ENCODE assay signal across 8 cellular contexts in genomic region chr5:41870621-41871048, GRCh38. TPM values are rescaled to one million over a fixed set of nuclear protein-coding genes. Genes with fewer than 3 reads are reported as not detected.
A peak's percentile ranks its signal among the peaks of the same experiment; 100 is the strongest.
DNase-seq lines count a peak whose midpoint lies in the region; ATAC-seq and TF ChIP-seq lines count a peak whose summit lies in the region.

No MANE protein-coding gene starts in this region.

- peaks cover 52% of the 10 kb centered on the region for H3K4me1 Mint-ChIP-seq in activated CD4-positive, alpha-beta T cell treated with anti-CD3 and anti-CD28 coated beads for 36 hours

- no peaks in the 10 kb centered on the region for H3K9me3 ChIP-seq in liver (ENCODE audit: control insufficient read depth in 4 of 4, low read length in 3 of 4)
- H3K9me3 ChIP-seq in thyroid gland = no peaks in the 10 kb centered on the region

- peaks cover 17% of the 10 kb centered on the region for H3K36me3 Mint-ChIP-seq in activated CD4-positive, alpha-beta T cell treated with anti-CD3 and anti-CD28 coated beads for 36 hours (ENCODE audit: low read depth)

- peak overlapping the region; percentile 91 for H3K4me3 Mint-ChIP-seq in activated CD4-positive, alpha-beta T cell treated with anti-CD3 and anti-CD28 coated beads for 36 hours

- H3K9me3 Mint-ChIP-seq in activated CD4-positive, alpha-beta T cell treated with anti-CD3 and anti-CD28 coated beads for 36 hours (ENCODE audit: low read depth) = no peaks in the 10 kb centered on the region

- H3K27me3 Mint-ChIP-seq in activated CD4-positive, alpha-beta T cell treated with anti-CD3 and anti-CD28 coated beads for 36 hours = no peaks in the 10 kb centered on the region

- no peak for TF ChIP-seq CTCF in liver (IDR thresholded peaks at IDR 0.05; ENCODE audit: low read depth, low read length, missing input control)
- TF ChIP-seq CTCF in thyroid gland (IDR thresholded peaks at IDR 0.05) = no peak

- no peak for TF ChIP-seq RAD21 in liver (IDR thresholded peaks at IDR 0.05)

- H3K36me3 ChIP-seq in liver (ENCODE audit: control insufficient read depth in 4 of 4, insufficient read depth in 3 of 4, low read depth in 1 of 4, low read length in 3 of 4) = no peaks in the 10 kb centered on the region
- H3K36me3 ChIP-seq in thyroid gland = no peaks in the 10 kb centered on the region

- H3K4me3 ChIP-seq in liver (ENCODE audit: low read depth in 1 of 3, low read length in 3 of 3) (peak overlapping the region in 2 of 3 donors; percentile 53 to 71), thyroid gland (replicated peaks in 1 of 3) (peak overlapping the region; percentile 46 to 86 (median 80))

- H3K27ac ChIP-seq in angular gyrus (ENCODE audit: low read depth, low read length) (peak overlapping the region; percentile 13), liver (ENCODE audit: low read depth in 1 of 2, low read length in 2 of 2) (no peak overlapping the region), thyroid gland (peak overlapping the region; percentile 74 to 92 (median 90))

- no peak for DNase-seq in activated CD4-positive, alpha-beta T cell treated with anti-CD3 and anti-CD28 coated beads for 36 hours
- DNase-seq in activated CD4-positive, alpha-beta T cell treated with anti-CD3 and anti-CD28 coated beads, Interleukin-2, amount 50 U/mL, for 4 hours = no peak
- no peak for DNase-seq in thyroid gland
- no peak for DNase-seq in hepatic stellate cell (ENCODE audit: low spot score)
- no peak for DNase-seq in NCI-H2171 (lab: John Stamatoyannopoulos, UW)

- CTCF ChIA-PET in activated CD4-positive, alpha-beta T cell treated with anti-CD3 and anti-CD28 coated beads for 36 hours (lab: Charles Lee) = interaction anchor here (0.5 to 1.9 kb wide), 2 partner anchors 51 to 53 kb away, joined by 3 to 4 read pairs; no protein-coding TSS in a partner anchor

- peaks cover 2 to 18% (median 13%) of the 10 kb centered on the region in 4 donors for H3K4me1 ChIP-seq in liver (ENCODE audit: control insufficient read depth in 4 of 4, insufficient read depth in 4 of 4, low read length in 3 of 4)
- H3K4me1 ChIP-seq in thyroid gland = peaks cover 16 to 28% of the 10 kb centered on the region in 2 donors

- POLR2A ChIA-PET in activated CD4-positive, alpha-beta T cell treated with anti-CD3 and anti-CD28 coated beads for 36 hours (lab: Charles Lee) = interaction anchor here (1.3 kb wide), 1 partner anchor 33 kb away, joined by 9 read pairs; the partner anchor contains the start of gene RIMOC1

- intact Hi-C loops in activated CD4-positive, alpha-beta T cell treated with anti-CD3 and anti-CD28 coated beads for 36 hours (cut with DNase I, micrococcal nuclease) = loop anchor here (1.0 to 10.0 kb wide), 5 partner anchors 11 to 1146 kb away; partner anchors contain the start of genes FBXO4 (in 2 of the 2), RIMOC1 (in 2 of the 2) and RPL37 (in 1 of the 2)
- intact Hi-C loops in thyroid gland (cut with DNase I) = no loop called here

- H3K27me3 ChIP-seq in liver (ENCODE audit: control insufficient read depth in 4 of 4, insufficient read depth in 4 of 4, low read length in 3 of 4) (no peaks in the 10 kb centered on the region), thyroid gland (no peaks in the 10 kb centered on the region)

- H3K9ac ChIP-seq in liver (ENCODE audit: low read depth in 1 of 2, low read length in 2 of 2) = no peak overlapping the region

- no peak for ATAC-seq in activated CD4-positive, alpha-beta T cell treated with anti-CD3 and anti-CD28 coated beads for 36 hours
- no peak for ATAC-seq in HG02981 (IDR thresholded peaks at IDR 0.05; ENCODE audit: unreplicated experiment)

- H3K27ac Mint-ChIP-seq in activated CD4-positive, alpha-beta T cell treated with anti-CD3 and anti-CD28 coated beads for 36 hours = peak overlapping the region; percentile 94

- WGBS in liver = 14% methylated on average over 17 of the region's 17 CpGs
- WGBS in thyroid gland, 2 donors = 8 to 15% methylated on average over 14 to 15 of the region's 17 CpGs

- TF ChIP-seq POLR2A in thyroid gland (IDR thresholded peaks at IDR 0.05) = no peak

TF ChIP-seq in liver, 16 proteins besides CTCF, POLR2A, EP300 and RAD21:
- TF ChIP-seq TAF1 (conservative IDR thresholded peaks at IDR 0.05) (no peak), EGR1 (IDR thresholded peaks at IDR 0.05; ENCODE audit: low read depth in 2 of 2) (no peak), YY1 (IDR thresholded peaks at IDR 0.05) (no peak), HNF4G (IDR thresholded peaks at IDR 0.05) (no peak), ATF3 (IDR thresholded peaks at IDR 0.05) (no peak), NR2F2 (IDR thresholded peaks at IDR 0.05) (no peak), RXRA (IDR thresholded peaks at IDR 0.05) (no peak), REST (IDR thresholded peaks at IDR 0.05) (no peak), FOXA1 (IDR thresholded peaks at IDR 0.05) (no peak)

RNA-seq across cellular contexts. Expression of gene OXCT1, which starts 0.4 kb away (rescaled TPM):
- 10 to 100 TPM; 70.3 to 91.4 TPM for total RNA-seq in activated CD4-positive, alpha-beta T cell treated with anti-CD3 and anti-CD28 coated beads for 36 hours
- total RNA-seq in liver = 10 to 100 TPM in 1 of 2 donors, 1 to 10 TPM in 1; 1.3 to 10.7 TPM
- under 1 TPM; 0.72 to 0.78 TPM for polyA plus RNA-seq in liver
- total RNA-seq in thyroid gland = 100 to 1,000 TPM in 1 of 4 donors, 10 to 100 TPM in 3; 19.5 to 335 (median 25.1) TPM

RNA-seq across cellular contexts. Expression of gene RIMOC1, which starts 33.5 kb away (rescaled TPM):
- total RNA-seq in activated CD4-positive, alpha-beta T cell treated with anti-CD3 and anti-CD28 coated beads for 36 hours = 10 to 100 TPM; 25.4 to 26.7 TPM
- 10 to 100 TPM in 1 of 2 donors, 1 to 10 TPM in 1; 7.3 to 11.8 TPM for total RNA-seq in liver
- 1 to 10 TPM; 3.7 to 6.0 TPM for polyA plus RNA-seq in liver
- total RNA-seq in thyroid gland = 10 to 100 TPM; 20.1 to 27.9 (median 24.6) TPM

RNA-seq across cellular contexts. Expression of gene FBXO4, which starts 54.4 kb away (rescaled TPM):
- 10 to 100 TPM; 18.8 to 22.3 TPM for total RNA-seq in activated CD4-positive, alpha-beta T cell treated with anti-CD3 and anti-CD28 coated beads for 36 hours
- total RNA-seq in liver (1 to 10 TPM; 7.7 to 8.8 TPM), thyroid gland (10 to 100 TPM; 22.0 to 26.5 (median 23.4) TPM)
- polyA plus RNA-seq in liver = 1 to 10 TPM; 5.6 to 6.7 TPM

Comparison
In these comparisons a context has a peak if more than half of its experiments do, and no peak if none do; other contexts are left out.
1. H3K27ac ChIP-seq: peak in angular gyrus (single experiment) and thyroid gland (3 of 3); none in liver (0 of 2).